19 cellular contexts compared by ENCODE assay signal in genomic region chr6:37569999-37570776, GRCh38.
DNase-seq lines count a peak whose midpoint lies in the region; ATAC-seq, FAIRE-seq and TF ChIP-seq lines count a peak whose summit lies in the region.
"Had no signal": no experiment of that assay in that cellular context is flagged by ENCODE, and none has a peak within 500 bp of the region (broad histone marks: within the 10 kb centered on the region; RNA-seq: fewer than 3 reads in every experiment).

No MANE protein-coding gene starts in this region.

- H3K9me3 ChIP-seq in BLaER1 (no peaks in the 10 kb centered on the region), OCI-LY3 (ENCODE audit: insufficient read depth, low read length) (no peaks in the 10 kb centered on the region), endodermal cell (ENCODE audit: control insufficient read depth, low read length) (no peaks in the 10 kb centered on the region), sigmoid colon (no peaks in the 10 kb centered on the region)
- H3K9me3 ChIP-seq: SJCRH30 had no signal

- H3K4me2 ChIP-seq in BLaER1 (peak overlapping the region; percentile 95), OCI-LY3 (ENCODE audit: low read length) (peak overlapping the region; percentile 36)
- H3K4me2 ChIP-seq: hepatocyte had no signal

- H3K4me3 ChIP-seq in BLaER1, result no peak overlapping the region
- no peak overlapping the region for H3K4me3 ChIP-seq in OCI-LY3 (ENCODE audit: low read length)
- no peak overlapping the region for H3K4me3 ChIP-seq in endodermal cell (ENCODE audit: low read length)
- no peak overlapping the region for H3K4me3 ChIP-seq in sigmoid colon
- H3K4me3 ChIP-seq: hepatocyte, SJCRH30, skin epidermis had no signal

- H3K9me3 Mint-ChIP-seq in endodermal cell, result no peaks in the 10 kb centered on the region

- no peak overlapping the region for H3K27ac Mint-ChIP-seq in endodermal cell
- H3K27ac Mint-ChIP-seq: activated CD4-positive, alpha-beta T cell treated with anti-CD3 and anti-CD28 coated beads for 36 hours; activated CD8-positive, alpha-beta memory T cell treated with anti-CD3 and anti-CD28 coated beads, Interleukin-2, amount 10 ng/mL, durations not matched to agents 7 days and 5 days had no signal

- intact Hi-C loops in sigmoid colon (cut with DNase I), result loop anchor here (5.0 kb wide), 2 partner anchors 122 to 188 kb away; no protein-coding TSS in a partner anchor

- peak; percentile 53 for FAIRE-seq in GM19239 (lab: Jason Lieb, UNC)
- FAIRE-seq: keratinocyte had no signal

- H3K4me1 ChIP-seq in BLaER1 (peaks cover 68% of the 10 kb centered on the region), OCI-LY3 (ENCODE audit: low read length) (peaks cover 13% of the 10 kb centered on the region), endodermal cell (ENCODE audit: control insufficient read depth, insufficient read depth, low read length) (peaks cover 5% of the 10 kb centered on the region), sigmoid colon (peaks cover 0 to 12% (median 9%) of the 10 kb centered on the region in 4 donors)
- H3K4me1 ChIP-seq: SJCRH30 had no signal

- WGBS in endodermal cell (ENCODE audit: insufficient coverage in 1 of 2, insufficient read length in 1 of 2), 2 experiments, result 75 to 80% methylated on average over 14 to 16 of the region's 16 CpGs
- WGBS in sigmoid colon, 2 donors, result 31 to 32% methylated on average over 16 of the region's 16 CpGs

- H3K4me3 Mint-ChIP-seq in endodermal cell, result no peak overlapping the region
- H3K4me3 Mint-ChIP-seq: activated CD4-positive, alpha-beta T cell treated with anti-CD3 and anti-CD28 coated beads for 36 hours; activated CD8-positive, alpha-beta memory T cell treated with anti-CD3 and anti-CD28 coated beads, Interleukin-2, amount 10 ng/mL, durations not matched to agents 7 days and 5 days had no signal

- no peak for ATAC-seq in GM21515 (IDR thresholded peaks at IDR 0.05; ENCODE audit: unreplicated experiment)
- ATAC-seq: activated CD8-positive, alpha-beta memory T cell treated with anti-CD3 and anti-CD28 coated beads, Interleukin-2, amount 10 ng/mL, durations not matched to agents 7 days and 5 days; PC-3 had no signal

- no peak overlapping the region for H3K9ac ChIP-seq in BLaER1
- no peak overlapping the region for H3K9ac ChIP-seq in OCI-LY3 (ENCODE audit: low read length)
- H3K9ac ChIP-seq in endodermal cell (ENCODE audit: extremely low read depth, low read length, poor library complexity, severe bottlenecking), result no peak overlapping the region

- no peak overlapping the region for H3K27ac ChIP-seq in BLaER1
- H3K27ac ChIP-seq in OCI-LY3 (ENCODE audit: low read length), result no peak overlapping the region
- peak overlapping the region; percentile 64 for H3K27ac ChIP-seq in endodermal cell (ENCODE audit: low read depth, low read length)
- no peak overlapping the region for H3K27ac ChIP-seq in sigmoid colon
- H3K27ac ChIP-seq: hepatocyte, SJCRH30, skin epidermis had no signal

- peaks cover 11% of the 10 kb centered on the region for H3K4me1 Mint-ChIP-seq in endodermal cell
- H3K4me1 Mint-ChIP-seq: activated CD8-positive, alpha-beta memory T cell treated with anti-CD3 and anti-CD28 coated beads, Interleukin-2, amount 10 ng/mL, durations not matched to agents 7 days and 5 days had no signal

- no peaks in the 10 kb centered on the region for H3K79me2 ChIP-seq in OCI-LY3 (ENCODE audit: low read length)
- H3K79me2 ChIP-seq: hepatocyte had no signal

- no peaks in the 10 kb centered on the region for H4K20me1 ChIP-seq in BLaER1
- H4K20me1 ChIP-seq in OCI-LY3 (ENCODE audit: insufficient read depth, low read length), result no peaks in the 10 kb centered on the region

- TF ChIP-seq CTCF in OCI-LY3 (IDR thresholded peaks at IDR 0.05; ENCODE audit: low read depth, low read length) (no peak), endodermal cell (conservative IDR thresholded peaks at IDR 0.05) (no peak), sigmoid colon (IDR thresholded peaks at IDR 0.05) (no peak)

- TF ChIP-seq POLR2A in sigmoid colon (IDR thresholded peaks at IDR 0.05), result no peak

- H3K27me3 Mint-ChIP-seq in endodermal cell (ENCODE audit: insufficient read depth), result peaks cover 8% of the 10 kb centered on the region
- H3K27me3 Mint-ChIP-seq: activated CD4-positive, alpha-beta T cell treated with anti-CD3 and anti-CD28 coated beads for 36 hours had no signal

- TF ChIP-seq EP300 in sigmoid colon (IDR thresholded peaks at IDR 0.05), result no peak

- H3K36me3 ChIP-seq in BLaER1, result no peaks in the 10 kb centered on the region
- no peaks in the 10 kb centered on the region for H3K36me3 ChIP-seq in OCI-LY3 (replicated peaks; ENCODE audit: low read depth, low read length)
- no peaks in the 10 kb centered on the region for H3K36me3 ChIP-seq in endodermal cell (ENCODE audit: control insufficient read depth, insufficient read depth, low read length)
- H3K36me3 ChIP-seq in sigmoid colon, result no peaks in the 10 kb centered on the region
- H3K36me3 ChIP-seq: SJCRH30 had no signal

- no peaks in the 10 kb centered on the region for H3K27me3 ChIP-seq in BLaER1
- no peaks in the 10 kb centered on the region for H3K27me3 ChIP-seq in OCI-LY3 (ENCODE audit: low read depth, low read length)
- no peaks in the 10 kb centered on the region for H3K27me3 ChIP-seq in endodermal cell (ENCODE audit: control insufficient read depth, insufficient read depth, low read length, poor library complexity, severe bottlenecking)
- H3K27me3 ChIP-seq in sigmoid colon, result peaks cover 0 to 27% (median 8%) of the 10 kb centered on the region in 3 donors

- H3K36me3 Mint-ChIP-seq in endodermal cell (ENCODE audit: low read depth), result no peaks in the 10 kb centered on the region
- H3K36me3 Mint-ChIP-seq: activated CD8-positive, alpha-beta memory T cell treated with anti-CD3 and anti-CD28 coated beads, Interleukin-2, amount 10 ng/mL, durations not matched to agents 7 days and 5 days had no signal

- DNase-seq in GM19239 (ENCODE audit: insufficient read length, low spot score) (no peak), endodermal cell (no peak), activated gamma-delta T cell treated with Interleukin-2 at 50 U/mL for 16 hours (no peak), sigmoid colon (no peak)
- DNase-seq in NK-92 treated with Interleukin-12 subunit alpha and Interleukin-12 subunit beta, amount 100 ng/mL, for 24 hours (lab: John Stamatoyannopoulos, UW), result no peak
- DNase-seq: activated CD4-positive, alpha-beta T cell treated with anti-CD3 and anti-CD28 coated beads for 36 hours; activated CD8-positive, alpha-beta memory T cell treated with anti-CD3 and anti-CD28 coated beads, Interleukin-2, amount 10 ng/mL, durations not matched to agents 7 days and 5 days; activated effector memory CD4-positive, alpha-beta T cell treated with Interleukin-2 at 50 U/mL for 16 hours; COR-L47; NCI-H446 treated with DMSO at 0.1 percent for 48 hours; PC-3; SJCRH30; stimulated activated CD4-positive, alpha-beta T cell treated with anti-CD3 and anti-CD28 coated beads, Interleukin-2, amount 100 ng/mL, for 48 hours had no signal

- peak overlapping the region; percentile 47 for H2AFZ ChIP-seq in OCI-LY3 (ENCODE audit: low read depth, low read length)
- H2AFZ ChIP-seq: hepatocyte had no signal
